In the genomic region with DNA sequence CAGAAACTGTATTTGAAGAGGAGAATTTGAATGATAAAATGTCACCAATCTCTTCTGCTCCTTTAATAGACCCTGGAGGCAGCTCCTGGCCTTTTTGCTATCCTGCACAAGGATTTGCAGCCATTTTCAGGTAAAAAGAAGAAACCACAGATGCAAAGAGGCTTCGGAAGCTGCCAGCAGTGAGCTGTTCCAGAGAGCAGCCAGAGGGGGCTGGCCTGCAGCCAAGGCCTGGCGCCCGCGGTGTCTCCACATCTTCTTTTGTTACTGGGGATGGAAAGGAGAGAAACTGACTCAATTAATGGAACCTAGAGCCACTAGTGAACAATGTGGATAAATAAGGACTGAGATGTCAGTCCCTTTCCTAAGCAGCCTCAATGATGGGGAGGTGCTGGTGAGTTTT, we compare ENCODE assay signal across 23 cellular contexts. TPM values are rescaled to one million over a fixed set of nuclear protein-coding genes. Genes with fewer than 3 reads are reported as not detected.
DNase-seq lines count a peak whose midpoint lies in the region; ATAC-seq and TF ChIP-seq lines count a peak whose summit lies in the region.
"Had no signal": no experiment of that assay in that cellular context is flagged by ENCODE, and none has a peak within 500 bp of the region (broad histone marks: within the 10 kb centered on the region; RNA-seq: fewer than 3 reads in every experiment).

No MANE protein-coding gene starts in this region.

- no peaks in the 10 kb centered on the region for H3K9me3 Mint-ChIP-seq in WTC11
- H3K9me3 Mint-ChIP-seq: activated B cell treated with CpG ODN at 0.5 μM for 24 hours; T-helper 1 cell treated with Interleukin-12 subunit alpha and Interleukin-12 subunit beta and Interleukin-4 antibody, amounts not matched to agents 30 μg/mL and 1 μg/mL, for 36 hours had no signal

- H3K36me3 ChIP-seq in testis (ENCODE audit: low read depth, missing control alignments), result no peaks in the 10 kb centered on the region
- H3K36me3 ChIP-seq: right atrium auricular region had no signal

- ATAC-seq in WTC11, result peak; percentile 35
- no peak for ATAC-seq in HG02642 (IDR thresholded peaks at IDR 0.05; ENCODE audit: poor library complexity, unreplicated experiment)
- no peak for ATAC-seq in GM21360 (IDR thresholded peaks at IDR 0.05; ENCODE audit: unreplicated experiment)
- ATAC-seq: GM12878 had no signal

- no peaks in the 10 kb centered on the region for H3K9me3 ChIP-seq in testis
- H3K9me3 ChIP-seq: right atrium auricular region had no signal

- DNase-seq in NCI-H446 treated with DMSO at 0.1 percent for 48 hours (lab: John Stamatoyannopoulos, UW) (peak; percentile 1), NCI-H446 (lab: John Stamatoyannopoulos, UW) (no peak), NCI-H1694 (lab: John Stamatoyannopoulos, UW) (peak; percentile 25), WTC11 (ENCODE audit: low spot score) (no peak), testis (peak; percentile 43)
- no peak for DNase-seq in activated effector memory CD4-positive, alpha-beta T cell treated with Interleukin-2 at 50 U/mL for 16 hours
- DNase-seq: activated B cell treated with CpG ODN at 0.5 μM for 24 hours; activated effector memory CD4-positive, alpha-beta T cell treated with anti-CD3 and anti-CD28 coated beads, Interleukin-2, amount 50 U/mL, for 16 hours; CD8-positive, alpha-beta memory T cell; foreskin fibroblast; IMR-90; NCI-H1930; SHP77; stimulated activated naive CD4-positive, alpha-beta T cell treated with Interleukin-2 at 50 U/mL for 16 hours had no signal

- H3K27ac Mint-ChIP-seq in WTC11, result no peak overlapping the region
- H3K27ac Mint-ChIP-seq: activated B cell treated with CpG ODN at 0.5 μM for 24 hours; CD8-positive, alpha-beta memory T cell; T-helper 1 cell treated with Interleukin-12 subunit alpha and Interleukin-12 subunit beta and Interleukin-4 antibody, amounts not matched to agents 30 μg/mL and 1 μg/mL, for 36 hours had no signal

- TF ChIP-seq POLR2A in testis (IDR thresholded peaks at IDR 0.05), result no peak

- CTCF ChIA-PET in WTC11 (lab: Charles Lee), result interaction anchor here (1.0 to 5.3 kb wide), 15 partner anchors 8 to 331 kb away, joined by 3 to 46 read pairs (median 5); no protein-coding TSS in a partner anchor

- TF ChIP-seq CTCF in WTC11 (IDR thresholded peaks at IDR 0.05), result no peak
- no peak for TF ChIP-seq CTCF in testis (IDR thresholded peaks at IDR 0.05)

- WGBS in testis, 2 donors, result 47 to 52% methylated on average over 4 of the region's 4 CpGs

- no peaks in the 10 kb centered on the region for H3K27me3 Mint-ChIP-seq in WTC11 (ENCODE audit: low read depth)

- H3K27ac ChIP-seq in testis, result no peak overlapping the region
- H3K27ac ChIP-seq: right atrium auricular region had no signal

- no peak overlapping the region for H3K4me3 ChIP-seq in testis
- H3K4me3 ChIP-seq: GM12878, right atrium auricular region had no signal

- POLR2A ChIA-PET in WTC11 (lab: Charles Lee), result no interaction called here

- H3K36me3 Mint-ChIP-seq in WTC11, result no peaks in the 10 kb centered on the region
- H3K36me3 Mint-ChIP-seq: CD8-positive, alpha-beta memory T cell had no signal

- H3K4me1 ChIP-seq in testis, result no peaks in the 10 kb centered on the region
- H3K4me1 ChIP-seq: right atrium auricular region had no signal

- H3K4me1 Mint-ChIP-seq in WTC11, result peaks cover 45% of the 10 kb centered on the region
- H3K4me1 Mint-ChIP-seq: activated B cell treated with CpG ODN at 0.5 μM for 24 hours; CD8-positive, alpha-beta memory T cell had no signal

- intact Hi-C loops in testis (cut with DNase I; ENCODE audit: low total_unique reads), result no loop called here

- H3K4me3 Mint-ChIP-seq in WTC11, result no peak overlapping the region
- H3K4me3 Mint-ChIP-seq: activated B cell treated with CpG ODN at 0.5 μM for 24 hours; CD8-positive, alpha-beta memory T cell; T-helper 1 cell treated with Interleukin-12 subunit alpha and Interleukin-12 subunit beta and Interleukin-4 antibody, amounts not matched to agents 30 μg/mL and 1 μg/mL, for 36 hours had no signal

- H3K27me3 ChIP-seq in testis, result no peaks in the 10 kb centered on the region
- H3K27me3 ChIP-seq: right atrium auricular region had no signal

TF ChIP-seq in WTC11, 78 proteins besides CTCF, POLR2A, EP300 and RAD21:
- no peak for TF ChIP-seq ZNF396 (CRISPR knock-in tag; IDR thresholded peaks at IDR 0.05; ENCODE audit: borderline replicate concordance)
- TF ChIP-seq GABPB1 (CRISPR knock-in tag; IDR thresholded peaks at IDR 0.05), result no peak
- no peak for TF ChIP-seq CREB1 (CRISPR knock-in tag; IDR thresholded peaks at IDR 0.05)
- TF ChIP-seq NR2C2 (CRISPR knock-in tag; IDR thresholded peaks at IDR 0.05), result no peak
TF ChIP-seq in WTC11: peak in this region for 0.

RNA-seq across cellular contexts. Expression of a gene that starts 23.9 kb away (rescaled TPM):
- total RNA-seq in WTC11 (2021), result 0.05 to 0.07 TPM (median 0.07 TPM) in 3 replicates
- under 1 TPM; 0.31 to 0.37 TPM for total RNA-seq in testis
- polyA plus RNA-seq in testis (ENCODE audit: insufficient read depth, low read depth, low replicate concordance), result 0.15 TPM
- total RNA-seq: activated B cell treated with CpG ODN at 0.5 μM for 24 hours; CD8-positive, alpha-beta memory T cell; G401; IMR-90; left colon; mucosa of gallbladder; right atrium auricular region; urinary bladder had no signal
- polyA plus RNA-seq: CD8-positive, alpha-beta memory T cell; IMR-90; urinary bladder had no signal

Comparison
In these comparisons a context has a peak if more than half of its experiments do, and no peak if none do; other contexts are left out.
1. DNase-seq: peak in NCI-H446 treated with DMSO at 0.1 percent for 48 hours (single experiment), NCI-H1694 (single experiment) and testis (single experiment); none in NCI-H446 (0 of 2), WTC11 (single experiment) and activated effector memory CD4-positive, alpha-beta T cell treated with Interleukin-2 at 50 U/mL for 16 hours (single experiment).